In genomic region chr14:56995010-56995409, GRCh38 we compare ENCODE assay signal across 1 cellular context.
TF ChIP-seq lines count a peak whose summit lies in the region.

No MANE protein-coding gene starts in this region.

TF ChIP-seq in HepG2, 621 proteins besides CTCF, POLR2A, EP300 and RAD21 (continued from another document):
- TF ChIP-seq TFAP4 (IDR thresholded peaks at IDR 0.05; ENCODE audit: borderline replicate concordance, low read depth): no peak
- TF ChIP-seq ZNF768 (CRISPR knock-in tag; IDR thresholded peaks at IDR 0.05): no peak
- TF ChIP-seq KDM5B (CRISPR knock-in tag; IDR thresholded peaks at IDR 0.05; ENCODE audit: borderline replicate concordance): no peak
- no peak for TF ChIP-seq GATA4 (IDR thresholded peaks at IDR 0.05; ENCODE audit: borderline replicate concordance, low read depth)
- no peak for TF ChIP-seq ZFP36L1 (CRISPR knock-in tag; IDR thresholded peaks at IDR 0.05)
- TF ChIP-seq, protein P1, sequence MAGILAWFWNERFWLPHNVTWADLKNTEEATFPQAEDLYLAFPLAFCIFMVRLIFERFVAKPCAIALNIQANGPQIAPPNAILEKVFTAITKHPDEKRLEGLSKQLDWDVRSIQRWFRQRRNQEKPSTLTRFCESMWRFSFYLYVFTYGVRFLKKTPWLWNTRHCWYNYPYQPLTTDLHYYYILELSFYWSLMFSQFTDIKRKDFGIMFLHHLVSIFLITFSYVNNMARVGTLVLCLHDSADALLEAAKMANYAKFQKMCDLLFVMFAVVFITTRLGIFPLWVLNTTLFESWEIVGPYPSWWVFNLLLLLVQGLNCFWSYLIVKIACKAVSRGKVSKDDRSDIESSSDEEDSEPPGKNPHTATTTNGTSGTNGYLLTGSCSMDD (CRISPR knock-in tag; IDR thresholded peaks at IDR 0.05): no peak
